ENCODE assay signal across 1 cellular context in the genomic region with DNA sequence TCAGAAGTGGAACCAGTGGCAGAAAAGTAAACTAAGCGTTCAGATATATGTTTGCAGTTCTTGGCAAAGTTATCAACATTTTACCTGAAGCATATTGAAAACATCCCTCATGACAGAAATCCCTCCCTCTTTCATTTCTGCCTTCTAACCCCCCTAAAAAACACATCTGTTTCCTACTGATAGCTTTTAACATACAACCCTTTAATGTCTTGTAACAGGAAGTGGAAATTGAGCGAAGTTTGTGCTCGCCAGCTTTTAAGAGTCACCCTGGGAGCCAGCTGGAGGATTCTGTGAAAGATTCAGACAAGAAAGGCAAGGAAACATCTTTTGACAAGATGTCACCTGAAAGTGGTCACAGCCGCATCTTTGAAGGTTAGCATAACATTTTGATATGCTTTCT.
TF ChIP-seq lines count a peak whose summit lies in the region.

No MANE protein-coding gene starts in this region.

TF ChIP-seq in GM23338, 12 proteins besides CTCF, POLR2A, EP300 and RAD21 (continued from another document):
- TF ChIP-seq, protein P1, sequence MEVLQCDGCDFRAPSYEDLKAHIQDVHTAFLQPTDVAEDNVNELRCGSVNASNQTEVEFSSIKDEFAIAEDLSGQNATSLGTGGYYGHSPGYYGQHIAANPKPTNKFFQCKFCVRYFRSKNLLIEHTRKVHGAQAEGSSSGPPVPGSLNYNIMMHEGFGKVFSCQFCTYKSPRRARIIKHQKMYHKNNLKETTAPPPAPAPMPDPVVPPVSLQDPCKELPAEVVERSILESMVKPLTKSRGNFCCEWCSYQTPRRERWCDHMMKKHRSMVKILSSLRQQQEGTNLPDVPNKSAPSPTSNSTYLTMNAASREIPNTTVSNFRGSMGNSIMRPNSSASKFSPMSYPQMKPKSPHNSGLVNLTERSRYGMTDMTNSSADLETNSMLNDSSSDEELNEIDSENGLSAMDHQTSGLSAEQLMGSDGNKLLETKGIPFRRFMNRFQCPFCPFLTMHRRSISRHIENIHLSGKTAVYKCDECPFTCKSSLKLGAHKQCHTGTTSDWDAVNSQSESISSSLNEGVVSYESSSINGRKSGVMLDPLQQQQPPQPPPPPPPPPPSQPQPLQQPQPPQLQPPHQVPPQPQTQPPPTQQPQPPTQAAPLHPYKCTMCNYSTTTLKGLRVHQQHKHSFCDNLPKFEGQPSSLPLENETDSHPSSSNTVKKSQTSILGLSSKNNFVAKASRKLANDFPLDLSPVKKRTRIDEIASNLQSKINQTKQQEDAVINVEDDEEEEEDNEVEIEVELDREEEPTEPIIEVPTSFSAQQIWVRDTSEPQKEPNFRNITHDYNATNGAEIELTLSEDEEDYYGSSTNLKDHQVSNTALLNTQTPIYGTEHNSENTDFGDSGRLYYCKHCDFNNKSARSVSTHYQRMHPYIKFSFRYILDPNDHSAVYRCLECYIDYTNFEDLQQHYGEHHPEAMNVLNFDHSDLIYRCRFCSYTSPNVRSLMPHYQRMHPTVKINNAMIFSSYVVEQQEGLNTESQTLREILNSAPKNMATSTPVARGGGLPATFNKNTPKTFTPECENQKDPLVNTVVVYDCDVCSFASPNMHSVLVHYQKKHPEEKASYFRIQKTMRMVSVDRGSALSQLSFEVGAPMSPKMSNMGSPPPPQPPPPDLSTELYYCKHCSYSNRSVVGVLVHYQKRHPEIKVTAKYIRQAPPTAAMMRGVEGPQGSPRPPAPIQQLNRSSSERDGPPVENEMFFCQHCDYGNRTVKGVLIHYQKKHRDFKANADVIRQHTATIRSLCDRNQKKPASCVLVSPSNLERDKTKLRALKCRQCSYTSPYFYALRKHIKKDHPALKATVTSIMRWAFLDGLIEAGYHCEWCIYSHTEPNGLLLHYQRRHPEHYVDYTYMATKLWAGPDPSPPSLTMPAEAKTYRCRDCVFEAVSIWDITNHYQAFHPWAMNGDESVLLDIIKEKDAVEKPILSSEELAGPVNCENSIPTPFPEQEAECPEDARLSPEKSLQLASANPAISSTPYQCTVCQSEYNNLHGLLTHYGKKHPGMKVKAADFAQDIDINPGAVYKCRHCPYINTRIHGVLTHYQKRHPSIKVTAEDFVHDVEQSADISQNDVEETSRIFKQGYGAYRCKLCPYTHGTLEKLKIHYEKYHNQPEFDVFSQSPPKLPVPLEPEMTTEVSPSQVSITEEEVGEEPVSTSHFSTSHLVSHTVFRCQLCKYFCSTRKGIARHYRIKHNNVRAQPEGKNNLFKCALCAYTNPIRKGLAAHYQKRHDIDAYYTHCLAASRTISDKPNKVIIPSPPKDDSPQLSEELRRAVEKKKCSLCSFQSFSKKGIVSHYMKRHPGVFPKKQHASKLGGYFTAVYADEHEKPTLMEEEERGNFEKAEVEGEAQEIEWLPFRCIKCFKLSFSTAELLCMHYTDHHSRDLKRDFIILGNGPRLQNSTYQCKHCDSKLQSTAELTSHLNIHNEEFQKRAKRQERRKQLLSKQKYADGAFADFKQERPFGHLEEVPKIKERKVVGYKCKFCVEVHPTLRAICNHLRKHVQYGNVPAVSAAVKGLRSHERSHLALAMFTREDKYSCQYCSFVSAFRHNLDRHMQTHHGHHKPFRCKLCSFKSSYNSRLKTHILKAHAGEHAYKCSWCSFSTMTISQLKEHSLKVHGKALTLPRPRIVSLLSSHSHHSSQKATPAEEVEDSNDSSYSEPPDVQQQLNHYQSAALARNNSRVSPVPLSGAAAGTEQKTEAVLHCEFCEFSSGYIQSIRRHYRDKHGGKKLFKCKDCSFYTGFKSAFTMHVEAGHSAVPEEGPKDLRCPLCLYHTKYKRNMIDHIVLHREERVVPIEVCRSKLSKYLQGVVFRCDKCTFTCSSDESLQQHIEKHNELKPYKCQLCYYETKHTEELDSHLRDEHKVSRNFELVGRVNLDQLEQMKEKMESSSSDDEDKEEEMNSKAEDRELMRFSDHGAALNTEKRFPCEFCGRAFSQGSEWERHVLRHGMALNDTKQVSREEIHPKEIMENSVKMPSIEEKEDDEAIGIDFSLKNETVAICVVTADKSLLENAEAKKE (CRISPR knock-in tag; IDR thresholded peaks at IDR 0.05), result no peak
- TF ChIP-seq, protein P2, sequence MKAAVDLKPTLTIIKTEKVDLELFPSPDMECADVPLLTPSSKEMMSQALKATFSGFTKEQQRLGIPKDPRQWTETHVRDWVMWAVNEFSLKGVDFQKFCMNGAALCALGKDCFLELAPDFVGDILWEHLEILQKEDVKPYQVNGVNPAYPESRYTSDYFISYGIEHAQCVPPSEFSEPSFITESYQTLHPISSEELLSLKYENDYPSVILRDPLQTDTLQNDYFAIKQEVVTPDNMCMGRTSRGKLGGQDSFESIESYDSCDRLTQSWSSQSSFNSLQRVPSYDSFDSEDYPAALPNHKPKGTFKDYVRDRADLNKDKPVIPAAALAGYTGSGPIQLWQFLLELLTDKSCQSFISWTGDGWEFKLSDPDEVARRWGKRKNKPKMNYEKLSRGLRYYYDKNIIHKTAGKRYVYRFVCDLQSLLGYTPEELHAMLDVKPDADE (IDR thresholded peaks at IDR 0.05), result no peak
- TF ChIP-seq NANOG (IDR thresholded peaks at IDR 0.05; ENCODE audit: borderline replicate concordance) (no peak), JUNB (IDR thresholded peaks at IDR 0.05; ENCODE audit: unreplicated experiment) (no peak), ZNF331 (CRISPR knock-in tag; IDR thresholded peaks at IDR 0.05; ENCODE audit: low read depth) (no peak), CREB1 (CRISPR knock-in tag; IDR thresholded peaks at IDR 0.05; ENCODE audit: low read depth) (no peak), EZH2phosphoT487 (IDR thresholded peaks at IDR 0.05; ENCODE audit: unreplicated experiment) (no peak), ZNF114 (CRISPR knock-in tag; IDR thresholded peaks at IDR 0.05) (no peak), STAT1 (IDR thresholded peaks at IDR 0.05; ENCODE audit: unreplicated experiment) (no peak)
- TF ChIP-seq, protein P3, sequence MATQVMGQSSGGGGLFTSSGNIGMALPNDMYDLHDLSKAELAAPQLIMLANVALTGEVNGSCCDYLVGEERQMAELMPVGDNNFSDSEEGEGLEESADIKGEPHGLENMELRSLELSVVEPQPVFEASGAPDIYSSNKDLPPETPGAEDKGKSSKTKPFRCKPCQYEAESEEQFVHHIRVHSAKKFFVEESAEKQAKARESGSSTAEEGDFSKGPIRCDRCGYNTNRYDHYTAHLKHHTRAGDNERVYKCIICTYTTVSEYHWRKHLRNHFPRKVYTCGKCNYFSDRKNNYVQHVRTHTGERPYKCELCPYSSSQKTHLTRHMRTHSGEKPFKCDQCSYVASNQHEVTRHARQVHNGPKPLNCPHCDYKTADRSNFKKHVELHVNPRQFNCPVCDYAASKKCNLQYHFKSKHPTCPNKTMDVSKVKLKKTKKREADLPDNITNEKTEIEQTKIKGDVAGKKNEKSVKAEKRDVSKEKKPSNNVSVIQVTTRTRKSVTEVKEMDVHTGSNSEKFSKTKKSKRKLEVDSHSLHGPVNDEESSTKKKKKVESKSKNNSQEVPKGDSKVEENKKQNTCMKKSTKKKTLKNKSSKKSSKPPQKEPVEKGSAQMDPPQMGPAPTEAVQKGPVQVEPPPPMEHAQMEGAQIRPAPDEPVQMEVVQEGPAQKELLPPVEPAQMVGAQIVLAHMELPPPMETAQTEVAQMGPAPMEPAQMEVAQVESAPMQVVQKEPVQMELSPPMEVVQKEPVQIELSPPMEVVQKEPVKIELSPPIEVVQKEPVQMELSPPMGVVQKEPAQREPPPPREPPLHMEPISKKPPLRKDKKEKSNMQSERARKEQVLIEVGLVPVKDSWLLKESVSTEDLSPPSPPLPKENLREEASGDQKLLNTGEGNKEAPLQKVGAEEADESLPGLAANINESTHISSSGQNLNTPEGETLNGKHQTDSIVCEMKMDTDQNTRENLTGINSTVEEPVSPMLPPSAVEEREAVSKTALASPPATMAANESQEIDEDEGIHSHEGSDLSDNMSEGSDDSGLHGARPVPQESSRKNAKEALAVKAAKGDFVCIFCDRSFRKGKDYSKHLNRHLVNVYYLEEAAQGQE (IDR thresholded peaks at IDR 0.05; ENCODE audit: unreplicated experiment), result no peak
